11 cellular contexts compared by ENCODE assay signal in genomic region chr10:4947635-4948596, GRCh38. TPM values are rescaled to one million over a fixed set of nuclear protein-coding genes. Genes with fewer than 3 reads are reported as not detected.
DNase-seq lines count a peak whose midpoint lies in the region; ATAC-seq and TF ChIP-seq lines count a peak whose summit lies in the region.
"Had no signal": no experiment of that assay in that cellular context is flagged by ENCODE, and none has a peak within 500 bp of the region (broad histone marks: within the 10 kb centered on the region; RNA-seq: fewer than 3 reads in every experiment).

No MANE protein-coding gene starts in this region.

- H3K27ac Mint-ChIP-seq in CD8-positive, alpha-beta T cell = no peak overlapping the region
- H3K27ac Mint-ChIP-seq: activated CD4-positive, alpha-beta T cell treated with anti-CD3 and anti-CD28 coated beads for 36 hours had no signal

- H3K4me1 ChIP-seq in SJSA1 (replicated peaks) = peaks cover 14% of the 10 kb centered on the region
- peaks cover 41% of the 10 kb centered on the region for H3K4me1 ChIP-seq in psoas muscle
- H3K4me1 ChIP-seq in CD8-positive, alpha-beta T cell (ENCODE audit: insufficient read depth, low read length) = no peaks in the 10 kb centered on the region

- 26 to 37% (median 28%) methylated on average over 5 of the region's 5 CpGs for WGBS in psoas muscle, 3 donors

- ATAC-seq in psoas muscle (peak; percentile 83 to 89 (median 86)), HG03039 (IDR thresholded peaks at IDR 0.05; ENCODE audit: unreplicated experiment) (no peak)
- ATAC-seq in CD8-positive, alpha-beta T cell = no peak
- ATAC-seq: activated CD4-positive, alpha-beta T cell treated with anti-CD3 and anti-CD28 coated beads for 36 hours had no signal

- H3K4me3 Mint-ChIP-seq in CD8-positive, alpha-beta T cell = no peak overlapping the region
- H3K4me3 Mint-ChIP-seq: activated CD4-positive, alpha-beta T cell treated with anti-CD3 and anti-CD28 coated beads for 36 hours had no signal

- no peaks in the 10 kb centered on the region for H3K36me3 Mint-ChIP-seq in CD8-positive, alpha-beta T cell

- H3K9me3 Mint-ChIP-seq in CD8-positive, alpha-beta T cell = no peaks in the 10 kb centered on the region

- H3K27me3 ChIP-seq in SJSA1 (replicated peaks) (no peaks in the 10 kb centered on the region), psoas muscle (ENCODE audit: insufficient read depth in 3 of 3, low read length in 2 of 3) (no peaks in the 10 kb centered on the region)
- H3K27me3 ChIP-seq in CD8-positive, alpha-beta T cell (ENCODE audit: insufficient read depth, low read length) = no peaks in the 10 kb centered on the region

- H3K4me3 ChIP-seq in SJSA1 (no peak overlapping the region), fibroblast of the aortic adventitia (ENCODE audit: low read depth, low read length) (no peak overlapping the region), psoas muscle (no peak overlapping the region)
- no peak overlapping the region for H3K4me3 ChIP-seq in CD8-positive, alpha-beta T cell (ENCODE audit: low read depth, low read length)

- CTCF ChIA-PET in CD8-positive, alpha-beta T cell (lab: Charles Lee) = interaction anchor here (0.6 kb wide), 1 partner anchor 12 kb away, joined by 3 read pairs; no protein-coding TSS in a partner anchor

- peak; percentile 14 for DNase-seq in COLO829 (ENCODE audit: low spot score)
- peak in 1 of 2 experiments; percentile 11 for DNase-seq in SJSA1 (ENCODE audit: low read depth in 1 of 2, low spot score in 2 of 2)
- DNase-seq in fibroblast of the aortic adventitia (ENCODE audit: low read depth) = peak; percentile 98
- DNase-seq in psoas muscle = no peak
- DNase-seq in KG1 (lab: John Stamatoyannopoulos, UW) = no peak
- DNase-seq in CD8-positive, alpha-beta T cell = no peak
- no peak for DNase-seq in activated naive CD4-positive, alpha-beta T cell treated with Interleukin-2 at 50 U/mL for 16 hours
- DNase-seq: activated CD4-positive, alpha-beta T cell treated with anti-CD3 and anti-CD28 coated beads for 36 hours; NCI-H187 treated with DMSO at 0.1 percent for 48 hours; stimulated activated CD4-positive, alpha-beta T cell treated with anti-CD3 and anti-CD28 coated beads, Interleukin-1b, Interleukin-23, amount 100 ng/mL, for 48 hours had no signal

- no peak for TF ChIP-seq CTCF in fibroblast of the aortic adventitia (IDR thresholded peaks at IDR 0.05; ENCODE audit: insufficient read depth, low read length)
- TF ChIP-seq CTCF in psoas muscle (IDR thresholded peaks at IDR 0.05) = no peak
- no peak for TF ChIP-seq CTCF in CD8-positive, alpha-beta T cell (IDR thresholded peaks at IDR 0.05)

- H3K27ac ChIP-seq in SJSA1 (peak overlapping the region; percentile 15; the same call in 1 of the 2 replicates), psoas muscle (peak overlapping the region; percentile 68)
- H3K27ac ChIP-seq in CD8-positive, alpha-beta T cell (ENCODE audit: low read depth, low read length) = no peak overlapping the region

- H3K9me3 ChIP-seq in SJSA1 (replicated peaks) (no peaks in the 10 kb centered on the region), psoas muscle (no peaks in the 10 kb centered on the region)
- no peaks in the 10 kb centered on the region for H3K9me3 ChIP-seq in CD8-positive, alpha-beta T cell (ENCODE audit: low read length)

- intact Hi-C loops in psoas muscle (cut with DNase I) = no loop called here
- intact Hi-C loops in CD8-positive, alpha-beta T cell (cut with DNase I, micrococcal nuclease) = no loop called here

- no peaks in the 10 kb centered on the region for H3K27me3 Mint-ChIP-seq in CD8-positive, alpha-beta T cell (ENCODE audit: low read depth)
- H3K27me3 Mint-ChIP-seq: activated CD4-positive, alpha-beta T cell treated with anti-CD3 and anti-CD28 coated beads for 36 hours had no signal

- POLR2A ChIA-PET in CD8-positive, alpha-beta T cell (lab: Charles Lee) = no interaction called here

- H3K36me3 ChIP-seq in SJSA1 (no peaks in the 10 kb centered on the region), psoas muscle (ENCODE audit: insufficient read depth in 1 of 2, low read depth in 1 of 2) (no peaks in the 10 kb centered on the region)
- H3K36me3 ChIP-seq in CD8-positive, alpha-beta T cell (ENCODE audit: insufficient read depth, low read length) = no peaks in the 10 kb centered on the region

- no peaks in the 10 kb centered on the region for H3K4me1 Mint-ChIP-seq in CD8-positive, alpha-beta T cell (ENCODE audit: low read depth)
- H3K4me1 Mint-ChIP-seq: activated CD4-positive, alpha-beta T cell treated with anti-CD3 and anti-CD28 coated beads for 36 hours had no signal

RNA-seq across cellular contexts. Expression of gene AKR1C1, which starts 15.3 kb away (rescaled TPM):
- 0.81 and 1.4 TPM in 2 replicates for total RNA-seq in SJSA1 (2014; rRNA removed; shearing (Covaris generic))
- 116 and 355 TPM in 2 replicates for total RNA-seq in fibroblast of the aortic adventitia (ENCODE audit: low replicate concordance)
- total RNA-seq in psoas muscle = 100 to 1,000 TPM in 1 of 4 donors, 10 to 100 TPM in 3; 36.5 to 568 (median 80.5) TPM
- polyA plus RNA-seq in psoas muscle = 1,000 to 10,000 TPM in 2 of 3 donors, 100 to 1,000 TPM in 1; 212 to 1,974 (median 1,595) TPM
- total RNA-seq in CD8-positive, alpha-beta T cell = 1 to 10 TPM in 1 of 2 experiments, under 1 TPM in 1; 0.62 to 1.3 TPM

RNA-seq across cellular contexts. Expression of gene AKR1C2, which starts 55.7 kb away (rescaled TPM):
- total RNA-seq in SJSA1 (2014; rRNA removed; shearing (Covaris generic)) = 0.18 TPM in 1 of 2 replicates, not detected in the other
- total RNA-seq in fibroblast of the aortic adventitia (ENCODE audit: low replicate concordance) (48.2 and 376 TPM in 2 replicates), psoas muscle (100 to 1,000 TPM in 2 of 4 donors, 10 to 100 TPM in 2; 38.7 to 982 (median 119) TPM)
- 1,000 to 10,000 TPM in 1 of 3 donors, 100 to 1,000 TPM in 2; 124 to 2,054 (median 400) TPM for polyA plus RNA-seq in psoas muscle
- not detected for total RNA-seq in CD8-positive, alpha-beta T cell
- total RNA-seq: activated CD4-positive, alpha-beta T cell treated with anti-CD3 and anti-CD28 coated beads for 36 hours had no signal

Comparison
In these comparisons a context has a peak if more than half of its experiments do, and no peak if none do; other contexts are left out.
1. DNase-seq: peak in COLO829 (single experiment) and fibroblast of the aortic adventitia (single experiment); none in psoas muscle (0 of 2), KG1 (single experiment), CD8-positive, alpha-beta T cell (0 of 7) and activated naive CD4-positive, alpha-beta T cell treated with Interleukin-2 at 50 U/mL for 16 hours (single experiment).
2. ATAC-seq: peak in psoas muscle (4 of 4); none in HG03039 (single experiment) and CD8-positive, alpha-beta T cell (single experiment).
3. RNA of gene AKR1C1, which starts 15.3 kb away (total RNA-seq): 116 to 355 TPM in fibroblast of the aortic adventitia and 36.5 to 568 TPM in psoas muscle; 0.81 to 1.4 TPM in SJSA1 and 0.62 to 1.3 TPM in CD8-positive, alpha-beta T cell; every median in the first group is over 10 times any median in the second.
4. RNA of gene AKR1C2, which starts 55.7 kb away (total RNA-seq): 48.2 to 376 TPM in fibroblast of the aortic adventitia and 38.7 to 982 TPM in psoas muscle; 0.18 TPM in SJSA1 and not detected in CD8-positive, alpha-beta T cell; every median in the first group is over 10 times any median in the second.